Comparison of ENCODE assay signal across 8 cellular contexts in genomic region chr10:98446656-98447221, GRCh38. TPM values are rescaled to one million over a fixed set of nuclear protein-coding genes. Genes with fewer than 3 reads are reported as not detected.
A peak's percentile ranks its signal among the peaks of the same experiment; 100 is the strongest.
DNase-seq lines count a peak whose midpoint lies in the region; ATAC-seq and TF ChIP-seq lines count a peak whose summit lies in the region.

HPS1 (minus strand) TSS chr10:98446935; CDS start chr10:98443240, 3,695 bp downstream.

- H2AFZ ChIP-seq in neuron (ENCODE audit: low read depth, low read length), result peak within 1 kb of the TSS; percentile 100

- no peak for TF ChIP-seq CTCF in foreskin fibroblast (IDR thresholded peaks at IDR 0.05; ENCODE audit: low read depth, low read length)

- CTCF ChIA-PET in CD8-positive, alpha-beta memory T cell (lab: Charles Lee), result interaction anchor here (1.6 kb wide), 1 partner anchor 20 kb away, joined by 5 read pairs; no protein-coding TSS in a partner anchor

- H3K4me3 Mint-ChIP-seq in CD8-positive, alpha-beta memory T cell, result peak within 1 kb of the TSS; percentile 90 to 98 (median 94)

- H3K36me3 ChIP-seq in CD8-positive, alpha-beta memory T cell (ENCODE audit: insufficient read depth, low read length), result peaks cover 7% of the 10 kb centered on the region
- peaks cover 24% of the 10 kb centered on the region for H3K36me3 ChIP-seq in neuron (ENCODE audit: insufficient read depth, low read length)

- H3K9me3 Mint-ChIP-seq in CD8-positive, alpha-beta memory T cell, result no peaks in the 10 kb centered on the region

- POLR2A ChIA-PET in CD8-positive, alpha-beta memory T cell (lab: Charles Lee), result no interaction called here

- peaks cover 44 to 54% (median 48%) of the 10 kb centered on the region in 3 donors for H3K4me1 Mint-ChIP-seq in CD8-positive, alpha-beta memory T cell

- ATAC-seq in GM19372 (IDR thresholded peaks at IDR 0.05; ENCODE audit: low read depth, unreplicated experiment), result peak; percentile 80
- peak; percentile 88 for ATAC-seq in HG03520 (IDR thresholded peaks at IDR 0.05; ENCODE audit: unreplicated experiment)

- H3K9me3 ChIP-seq in CD8-positive, alpha-beta memory T cell (ENCODE audit: low read length), result no peaks in the 10 kb centered on the region
- no peaks in the 10 kb centered on the region for H3K9me3 ChIP-seq in neuron (ENCODE audit: low read length)

- peak within 1 kb of the TSS; percentile 90 to 99 (median 94) for H3K27ac Mint-ChIP-seq in CD8-positive, alpha-beta memory T cell

- H3K27ac ChIP-seq in CD8-positive, alpha-beta memory T cell (ENCODE audit: low read depth, low read length), result peak within 1 kb of the TSS; percentile 81

- H3K4me1 ChIP-seq in CD8-positive, alpha-beta memory T cell (ENCODE audit: insufficient read depth, low read length), result peaks cover 19% of the 10 kb centered on the region
- H3K4me1 ChIP-seq in neuron (ENCODE audit: insufficient read depth, low read length), result peaks cover 4% of the 10 kb centered on the region

- H3K4me3 ChIP-seq in CD8-positive, alpha-beta memory T cell (ENCODE audit: low read length), result peak within 1 kb of the TSS; percentile 65
- H3K4me3 ChIP-seq in foreskin fibroblast (ENCODE audit: low read depth in 1 of 2, low read length in 2 of 2), result peak within 1 kb of the TSS; percentile 77 to 93
- peak within 1 kb of the TSS; percentile 97 for H3K4me3 ChIP-seq in neuron (ENCODE audit: low read length)

- H3K27me3 ChIP-seq in CD8-positive, alpha-beta memory T cell (ENCODE audit: insufficient read depth, low read length, poor library complexity, severe bottlenecking), result peaks cover 3% of the 10 kb centered on the region
- H3K27me3 ChIP-seq in neuron (ENCODE audit: insufficient read depth, low read length), result no peaks in the 10 kb centered on the region

- H3K36me3 Mint-ChIP-seq in CD8-positive, alpha-beta memory T cell, result peaks cover 5 to 39% (median 13%) of the 10 kb centered on the region in 3 donors

- H3K27me3 Mint-ChIP-seq in CD8-positive, alpha-beta memory T cell, result peaks cover 1 to 9% of the 10 kb centered on the region in 2 donors

- DNase-seq in CD8-positive, alpha-beta memory T cell, result peak; percentile 67 to 86 (median 75)
- DNase-seq in RPMI7951 (ENCODE audit: low read depth) (peak; percentile 59), foreskin fibroblast (peak; percentile 68 to 90), stromal cell of bone marrow (ENCODE audit: low read depth) (peak; percentile 54)
- DNase-seq in activated effector memory CD4-positive, alpha-beta T cell treated with anti-CD3 and anti-CD28 coated beads, Interleukin-2, amount 50 U/mL, for 16 hours, result peak; percentile 92

RNA-seq across cellular contexts. Expression of gene HPS1, which starts in this region (rescaled TPM):
- 10 to 100 TPM; 50.5 to 58.3 TPM for total RNA-seq in CD8-positive, alpha-beta memory T cell
- 89.8 TPM for polyA plus RNA-seq in CD8-positive, alpha-beta memory T cell
- 11.5 and 12.3 TPM in 2 replicates for total RNA-seq in RPMI7951 (2014; rRNA removed; shearing (Covaris generic))

Comparison
In these comparisons a context has a peak if more than half of its experiments do, and no peak if none do; other contexts are left out.
1. Peak in every context shown above with its lines: DNase-seq, ATAC-seq, H3K4me3 ChIP-seq and H3K27ac ChIP-seq.